ENCODE assay signal across 13 cellular contexts in genomic region chr1:53073899-53074311, GRCh38. TPM values are rescaled to one million over a fixed set of nuclear protein-coding genes. Genes with fewer than 3 reads are reported as not detected.
DNase-seq lines count a peak whose midpoint lies in the region; ATAC-seq and TF ChIP-seq lines count a peak whose summit lies in the region.
"Had no signal": no experiment of that assay in that cellular context is flagged by ENCODE, and none has a peak within 500 bp of the region (broad histone marks: within the 10 kb centered on the region; RNA-seq: fewer than 3 reads in every experiment).

No MANE protein-coding gene starts in this region.

- H2AFZ ChIP-seq in IMR-90 (replicated peaks; ENCODE audit: low read length, poor library complexity): no peak overlapping the region
- H2AFZ ChIP-seq in hepatocyte: no peak overlapping the region

- ATAC-seq in IMR-90 (ENCODE audit: low read depth) (no peak), right cardiac atrium (peak; percentile 66 to 75)
- no peak for ATAC-seq in effector memory CD8-positive, alpha-beta T cell (replicated peaks)

- H3K4me3 ChIP-seq in IMR-90 (ENCODE audit: insufficient read depth, low read depth, low read length) (no peak overlapping the region), right cardiac atrium (ENCODE audit: low read length) (no peak overlapping the region), hepatocyte (no peak overlapping the region)

- no peak for TF ChIP-seq POLR2A in IMR-90 (IDR thresholded peaks at IDR 0.05; ENCODE audit: low read depth, low read length)

- H3K27me3 ChIP-seq in IMR-90 (ENCODE audit: control insufficient read depth, insufficient read depth, low read length) (no peaks in the 10 kb centered on the region), right cardiac atrium (ENCODE audit: control insufficient read depth, insufficient read depth) (no peaks in the 10 kb centered on the region), hepatocyte (no peaks in the 10 kb centered on the region)

- H3K27ac Mint-ChIP-seq in brain (peak overlapping the region in 4 of 5 experiments; percentile 20 to 90 (median 42)), osteocyte (ENCODE audit: unreplicated experiment) (no peak overlapping the region)
- H3K27ac Mint-ChIP-seq in effector memory CD8-positive, alpha-beta T cell: no peak overlapping the region

- H3K79me2 ChIP-seq in hepatocyte: no peaks in the 10 kb centered on the region

- peaks cover 2% of the 10 kb centered on the region; the same call in 1 of the 2 replicates for H3K4me1 ChIP-seq in IMR-90 (ENCODE audit: control insufficient read depth, insufficient read depth, low read length)
- no peaks in the 10 kb centered on the region for H3K4me1 ChIP-seq in right cardiac atrium (ENCODE audit: control insufficient read depth, insufficient read depth, low read length)
- H3K4me1 ChIP-seq in hepatocyte (ENCODE audit: insufficient read depth): no peaks in the 10 kb centered on the region

- H2BK15ac ChIP-seq in IMR-90 (ENCODE audit: low read depth, low read length): no peak overlapping the region

- DNase-seq in IMR-90 (no peak), right cardiac atrium (peak; percentile 67 to 93 (median 86)), retina (peak; percentile 65), osteocyte (ENCODE audit: extremely low spot score, unreplicated experiment) (no peak), NCI-H774 (lab: John Stamatoyannopoulos, UW) (no peak), hepatocyte (ENCODE audit: low spot score) (no peak)
- DNase-seq in effector memory CD8-positive, alpha-beta T cell: no peak
- DNase-seq: activated T-cell treated with anti-CD3 and anti-CD28 coated beads, Interleukin-2, amount 50 U/mL, for 48 hours; AML-193; hippocampal formation; stimulated activated CD4-positive, alpha-beta T cell treated with anti-CD3 and anti-CD28 coated beads, Interleukin-4, amount 100 ng/mL, for 4 hours; stimulated activated naive CD4-positive, alpha-beta T cell had no signal

- no peaks in the 10 kb centered on the region for H3K36me3 Mint-ChIP-seq in brain
- no peaks in the 10 kb centered on the region for H3K36me3 Mint-ChIP-seq in effector memory CD8-positive, alpha-beta T cell (ENCODE audit: insufficient read depth)
- no peaks in the 10 kb centered on the region for H3K36me3 Mint-ChIP-seq in osteocyte (ENCODE audit: unreplicated experiment)

- H3K9me3 ChIP-seq in IMR-90 (ENCODE audit: control insufficient read depth, insufficient read depth, low read length): no peaks in the 10 kb centered on the region
- no peaks in the 10 kb centered on the region for H3K9me3 ChIP-seq in right cardiac atrium (ENCODE audit: control insufficient read depth, low read length)
- no peaks in the 10 kb centered on the region for H3K9me3 ChIP-seq in hepatocyte (ENCODE audit: low read depth)

- H3K23ac ChIP-seq in IMR-90 (ENCODE audit: low read depth, low read length): no peak overlapping the region

- no peak overlapping the region for H4K8ac ChIP-seq in IMR-90 (ENCODE audit: low read depth in 2 of 2, low read length in 2 of 2)

- H4K91ac ChIP-seq in IMR-90 (ENCODE audit: insufficient read depth, low read depth, low read length): no peak overlapping the region

- H3K9me1 ChIP-seq in IMR-90 (ENCODE audit: insufficient read depth, low read length): no peaks in the 10 kb centered on the region

- H3K18ac ChIP-seq in IMR-90 (ENCODE audit: low read depth, low read length): no peak overlapping the region

- in situ Hi-C loops in IMR-90 (cut with MboI; ENCODE audit: low sequenced_read_pairs): loop anchor here (5.0 kb wide), 1 partner anchor 48 kb away; no protein-coding TSS in a partner anchor

- POLR2A ChIA-PET in IMR-90 (lab: Charles Lee; ENCODE audit: unreplicated experiment): no interaction called here

- no peak overlapping the region for H4K5ac ChIP-seq in IMR-90 (ENCODE audit: low read depth, low read length)

- intact Hi-C loops in IMR-90 (cut with micrococcal nuclease) (no loop called here), right cardiac atrium (cut with DNase I) (no loop called here)

- no peak overlapping the region for H2BK20ac ChIP-seq in IMR-90 (ENCODE audit: low read depth, low read length)

- peaks cover 10% of the 10 kb centered on the region for H3K4me1 Mint-ChIP-seq in brain
- peaks cover 0 to 8% of the 10 kb centered on the region in 2 donors for H3K4me1 Mint-ChIP-seq in effector memory CD8-positive, alpha-beta T cell (ENCODE audit: low read depth in 2 of 2)
- no peaks in the 10 kb centered on the region for H3K4me1 Mint-ChIP-seq in osteocyte (ENCODE audit: unreplicated experiment)

- dilution Hi-C loops in IMR-90 (cut with HindIII; ENCODE audit: low sequenced_read_pairs, unreplicated experiment): no loop called here

- no peaks in the 10 kb centered on the region for H3K79me1 ChIP-seq in IMR-90 (ENCODE audit: low read depth in 1 of 2, low read length in 2 of 2)

- 83% methylated on average over 1 of the region's 9 CpGs; no CpG with 5 or more reads in 1 of the 2 experiments for WGBS in IMR-90 (ENCODE audit: extremely low coverage in 2 of 2, insufficient read length in 1 of 2), 2 experiments
- 53% methylated on average over 9 of the region's 9 CpGs for WGBS in right cardiac atrium
- 88% methylated on average over 9 of the region's 9 CpGs for WGBS in hepatocyte (ENCODE audit: low lambda C conversion rate, missing lambda C conversion rate)

- peak overlapping the region; percentile 25 for H2AK9ac ChIP-seq in IMR-90 (replicated peaks; ENCODE audit: low read depth, low read length, poor library complexity)

- H2BK5ac ChIP-seq in IMR-90 (ENCODE audit: low read depth, low read length, poor library complexity, severe bottlenecking): no peak overlapping the region

- no peak overlapping the region for H3K27ac ChIP-seq in IMR-90 (ENCODE audit: insufficient read depth, low read length)
- H3K27ac ChIP-seq in right cardiac atrium (ENCODE audit: low read length): no peak overlapping the region
- no peak overlapping the region for H3K27ac ChIP-seq in hepatocyte

- H2AK5ac ChIP-seq in IMR-90 (ENCODE audit: low read depth, low read length): no peak overlapping the region

- no peak overlapping the region for H2BK120ac ChIP-seq in IMR-90 (ENCODE audit: low read depth, low read length)

- H3K4me3 Mint-ChIP-seq in brain: no peak overlapping the region
- H3K4me3 Mint-ChIP-seq in effector memory CD8-positive, alpha-beta T cell: no peak overlapping the region
- H3K4me3 Mint-ChIP-seq in osteocyte (ENCODE audit: unreplicated experiment): no peak overlapping the region

- no peak overlapping the region for H3K9ac ChIP-seq in IMR-90 (ENCODE audit: low read depth, low read length)

- H3K36me3 ChIP-seq in IMR-90 (ENCODE audit: control insufficient read depth, insufficient read depth, low read length) (peaks cover 25% of the 10 kb centered on the region; the same call in 1 of the 2 replicates), hepatocyte (replicated peaks; ENCODE audit: insufficient read depth, low read depth) (no peaks in the 10 kb centered on the region)

- no peak overlapping the region for H3K14ac ChIP-seq in IMR-90 (replicated peaks; ENCODE audit: low read depth, low read length)

- H3K9me2 ChIP-seq in hepatocyte (replicated peaks; ENCODE audit: insufficient read depth): no peaks in the 10 kb centered on the region

- H3K4ac ChIP-seq in IMR-90 (ENCODE audit: low read depth, low read length): no peak overlapping the region

- TF ChIP-seq CTCF in IMR-90 (conservative IDR thresholded peaks at IDR 0.05; ENCODE audit: low read depth, low read length) (no peak), brain (conservative IDR thresholded peaks at IDR 0.05) (no peak), osteocyte (IDR thresholded peaks at IDR 0.05) (no peak), hepatocyte (IDR thresholded peaks at IDR 0.05; ENCODE audit: poor library complexity) (no peak)

- H4K20me1 ChIP-seq in IMR-90 (ENCODE audit: insufficient read depth, low read length) (no peaks in the 10 kb centered on the region), hepatocyte (ENCODE audit: insufficient read depth, poor library complexity, severe bottlenecking) (no peaks in the 10 kb centered on the region)

- CTCF ChIA-PET in IMR-90 (lab: Yijun Ruan, JAX): no interaction called here

- H3K56ac ChIP-seq in IMR-90 (ENCODE audit: extremely low read depth, insufficient read depth, low read length): no peak overlapping the region

- H3K4me2 ChIP-seq in IMR-90 (ENCODE audit: low read depth, low read length) (no peak overlapping the region), hepatocyte (no peak overlapping the region)

- BruUV-seq in IMR-90 (replicated peaks; lab: Mats Ljungman, UMichigan): no TSS peak

- H3K9me3 Mint-ChIP-seq in brain (peaks cover 0 to 3% (median 0%) of the 10 kb centered on the region in 5 experiments), osteocyte (ENCODE audit: unreplicated experiment) (no peaks in the 10 kb centered on the region)
- no peaks in the 10 kb centered on the region for H3K9me3 Mint-ChIP-seq in effector memory CD8-positive, alpha-beta T cell

- TF ChIP-seq RAD21 in IMR-90 (IDR thresholded peaks at IDR 0.05; ENCODE audit: low read length): no peak

- peaks cover 8% of the 10 kb centered on the region for H3K27me3 Mint-ChIP-seq in brain
- no peaks in the 10 kb centered on the region for H3K27me3 Mint-ChIP-seq in effector memory CD8-positive, alpha-beta T cell
- no peaks in the 10 kb centered on the region for H3K27me3 Mint-ChIP-seq in osteocyte (ENCODE audit: unreplicated experiment)

TF ChIP-seq in IMR-90, 13 proteins besides CTCF, POLR2A, EP300 and RAD21:
- TF ChIP-seq NFE2L2 (IDR thresholded peaks at IDR 0.05; ENCODE audit: low read depth, low read length) (no peak), FOS (IDR thresholded peaks at IDR 0.05; ENCODE audit: low read depth, low read length) (no peak)

RNA-seq across cellular contexts. Expression of gene PODN, which starts 11.9 kb away (rescaled TPM):
- total RNA-seq in IMR-90 (2012; rRNA removed) (0.54 and 0.56 TPM in 2 replicates), right cardiac atrium (10 to 100 TPM; 36.5 to 62.4 (median 48.9) TPM), osteocyte (6.5 and 6.6 TPM in 2 replicates), hepatocyte (2.1 and 3.9 TPM in 2 replicates)
- polyA plus RNA-seq in IMR-90 (2012; rRNA removed) (5.4 and 6.2 TPM in 2 replicates), brain (ENCODE audit: insufficient read depth, low read depth, low replicate concordance) (3.6 TPM), right cardiac atrium (40.7 TPM), hepatocyte (4.9 and 9.2 TPM in 2 replicates)
- 4.1 and 10.2 TPM in 2 replicates for polyA plus RNA-seq in IMR-90 (2012; cell fraction: cytosol; rRNA removed)
- 28.0 and 31.3 TPM in 2 replicates for polyA plus RNA-seq in IMR-90 (2012; cell fraction: nucleus; rRNA removed; ENCODE audit: low replicate concordance)

Comparison
In these comparisons a context has a peak if more than half of its experiments do, and no peak if none do; other contexts are left out.
1. ATAC-seq: peak in right cardiac atrium (2 of 2); none in IMR-90 (single experiment) and effector memory CD8-positive, alpha-beta T cell (single experiment).
2. DNase-seq: peak in right cardiac atrium (3 of 3) and retina (single experiment); none in IMR-90 (single experiment), effector memory CD8-positive, alpha-beta T cell (0 of 3), osteocyte (single experiment), NCI-H774 (single experiment) and hepatocyte (single experiment).
3. H3K27ac Mint-ChIP-seq: peak in brain (4 of 5); none in effector memory CD8-positive, alpha-beta T cell (0 of 2) and osteocyte (single experiment).